Comparison of ENCODE assay signal across 8 cellular contexts in the genomic region with DNA sequence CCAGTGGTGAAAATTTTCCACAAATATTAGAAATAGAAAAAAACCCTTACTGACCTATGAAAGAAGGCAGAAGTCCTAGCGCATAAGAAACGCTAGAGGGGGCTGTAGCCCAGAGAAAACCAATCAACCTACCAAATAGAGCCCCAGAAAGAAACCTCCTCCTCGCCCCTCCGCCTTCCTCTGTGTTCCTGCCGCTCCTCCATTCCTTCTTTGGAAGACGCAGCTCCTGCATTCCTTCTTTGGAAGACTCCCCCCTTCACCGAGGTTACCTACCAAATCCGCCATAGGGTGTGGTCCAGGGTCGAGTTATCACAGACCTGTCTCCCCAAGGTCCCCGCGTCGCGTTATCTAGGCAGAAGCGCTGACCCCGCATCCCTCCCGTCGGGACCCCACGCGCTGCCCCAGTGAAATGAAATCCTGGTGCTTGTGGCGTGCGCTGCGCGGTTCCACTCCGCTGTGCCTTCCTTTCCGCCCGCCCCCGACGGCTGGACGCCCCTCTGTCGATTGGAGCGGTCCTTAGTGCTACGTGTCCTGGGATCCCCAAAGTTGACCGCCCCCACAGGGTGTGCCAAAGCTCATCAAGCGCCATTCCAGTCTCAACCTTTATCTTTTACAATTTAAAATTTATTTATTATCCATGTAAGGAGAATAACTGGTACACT. TPM values are rescaled to one million over a fixed set of nuclear protein-coding genes. Genes with fewer than 3 reads are reported as not detected.
A peak's percentile ranks its signal among the peaks of the same experiment; 100 is the strongest.
DNase-seq lines count a peak whose midpoint lies in the region; ATAC-seq and TF ChIP-seq lines count a peak whose summit lies in the region.

No MANE protein-coding gene starts in this region.

- TF ChIP-seq CTCF in RWPE1 (conservative IDR thresholded peaks at IDR 0.05; ENCODE audit: low read depth) (peak; percentile 68), upper lobe of right lung (IDR thresholded peaks at IDR 0.05) (peak; percentile 69)

- H3K27ac Mint-ChIP-seq in IgD-negative memory B cell: no peak overlapping the region
- H3K27ac Mint-ChIP-seq in activated naive CD4-positive, alpha-beta T cell treated with anti-CD3 and anti-CD28 coated beads, Interleukin-2, amount 50 U/mL, for 24 hours: no peak overlapping the region

- peaks cover 3 to 6% (median 4%) of the 10 kb centered on the region in 3 donors for H3K4me1 Mint-ChIP-seq in IgD-negative memory B cell
- peaks cover 6% of the 10 kb centered on the region for H3K4me1 Mint-ChIP-seq in activated naive CD4-positive, alpha-beta T cell treated with anti-CD3 and anti-CD28 coated beads, Interleukin-2, amount 50 U/mL, for 24 hours

- H3K4me1 ChIP-seq in upper lobe of right lung: peaks cover 6% of the 10 kb centered on the region

- H3K9me3 Mint-ChIP-seq in IgD-negative memory B cell: peaks cover 0 to 5% (median 0%) of the 10 kb centered on the region in 3 donors
- H3K9me3 Mint-ChIP-seq in activated naive CD4-positive, alpha-beta T cell treated with anti-CD3 and anti-CD28 coated beads, Interleukin-2, amount 50 U/mL, for 24 hours: no peaks in the 10 kb centered on the region

- peaks cover 27% of the 10 kb centered on the region for H3K27me3 Mint-ChIP-seq in IgD-negative memory B cell
- peaks cover 40% of the 10 kb centered on the region for H3K27me3 Mint-ChIP-seq in activated naive CD4-positive, alpha-beta T cell treated with anti-CD3 and anti-CD28 coated beads, Interleukin-2, amount 50 U/mL, for 24 hours

- H3K27me3 ChIP-seq in upper lobe of right lung: peaks cover 49% of the 10 kb centered on the region

- peak overlapping the region; percentile 56 to 95 (median 85) for H3K4me3 Mint-ChIP-seq in IgD-negative memory B cell
- peak overlapping the region; percentile 88 for H3K4me3 Mint-ChIP-seq in activated naive CD4-positive, alpha-beta T cell treated with anti-CD3 and anti-CD28 coated beads, Interleukin-2, amount 50 U/mL, for 24 hours

- no peak overlapping the region for H3K27ac ChIP-seq in RWPE1
- H3K27ac ChIP-seq in upper lobe of right lung: no peak overlapping the region

- POLR2A ChIA-PET in RWPE1 (lab: Yijun Ruan, JAX; ENCODE audit: low non-redundant PET): no interaction called here

- H3K36me3 ChIP-seq in upper lobe of right lung: no peaks in the 10 kb centered on the region

- H3K36me3 Mint-ChIP-seq in IgD-negative memory B cell: no peaks in the 10 kb centered on the region
- peaks cover 1% of the 10 kb centered on the region for H3K36me3 Mint-ChIP-seq in activated naive CD4-positive, alpha-beta T cell treated with anti-CD3 and anti-CD28 coated beads, Interleukin-2, amount 50 U/mL, for 24 hours

- intact Hi-C loops in upper lobe of right lung (cut with DNase I): no loop called here

- CTCF ChIA-PET in RWPE1 (lab: Yijun Ruan, JAX): interaction anchor here (0.5 to 1.0 kb wide), 6 partner anchors 24 to 1894 kb away, joined by 3 to 4 read pairs (median 4); no protein-coding TSS in a partner anchor

- DNase-seq in DMS 273 (lab: John Stamatoyannopoulos, UW; ENCODE audit: unreplicated experiment) (peak; percentile 80), RWPE1 (ENCODE audit: low spot score) (peak; percentile 57), glomerular endothelial cell (ENCODE audit: extremely low read depth, low read depth, low spot score) (peak; percentile 55), nucleus accumbens (lab: John Stamatoyannopoulos, UW) (peak in 46 of 56 donors; percentile 3 to 82 (median 48)), upper lobe of right lung (no peak)

- H3K9me3 ChIP-seq in upper lobe of right lung: no peaks in the 10 kb centered on the region

- ATAC-seq in upper lobe of right lung (peak; percentile 86), HG02798 (IDR thresholded peaks at IDR 0.05; ENCODE audit: poor library complexity, unreplicated experiment) (no peak)

- peak overlapping the region; percentile 31 for H3K4me3 ChIP-seq in upper lobe of right lung

RNA-seq across cellular contexts. Expression of a gene that starts 12.9 kb away (rescaled TPM):
- polyA plus RNA-seq in IgD-negative memory B cell: 89.1 TPM
- total RNA-seq in glomerular endothelial cell: 46.8 and 60.3 TPM in 2 replicates
- 29.3 TPM for total RNA-seq in upper lobe of right lung

RNA-seq across cellular contexts. Expression of a gene that starts 31.1 kb away (rescaled TPM):
- polyA plus RNA-seq in IgD-negative memory B cell: 14.1 TPM
- total RNA-seq in glomerular endothelial cell: 8.0 and 14.0 TPM in 2 replicates
- total RNA-seq in upper lobe of right lung: 11.5 TPM
